In the genomic region with DNA sequence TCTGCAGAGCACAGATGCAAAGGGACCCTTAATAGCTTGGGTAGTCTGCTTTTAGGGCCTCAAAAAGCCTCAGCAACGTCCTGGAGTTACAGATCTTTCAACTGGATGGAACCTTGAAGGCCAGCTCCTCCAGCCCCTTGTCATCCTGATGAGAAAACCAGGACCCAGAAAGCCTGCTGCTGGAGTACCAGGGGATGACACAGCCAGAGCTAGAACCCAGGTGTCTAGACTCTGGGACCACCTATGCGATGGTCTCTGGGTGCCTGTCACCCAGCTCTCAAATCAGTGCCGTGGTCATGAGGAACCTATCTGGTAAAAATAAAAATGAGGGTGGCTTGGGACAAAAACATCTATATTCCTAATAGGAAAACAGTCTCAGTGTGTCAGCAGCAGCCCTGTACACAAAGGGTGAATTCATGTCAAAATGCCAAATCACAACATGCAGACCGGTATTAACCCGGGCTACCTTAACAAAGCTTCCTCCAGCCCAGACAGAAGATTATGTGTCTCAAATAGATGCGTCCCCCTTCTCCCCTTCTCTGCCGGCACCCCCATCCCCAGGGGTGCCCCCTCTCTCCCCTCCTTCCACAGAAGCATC, we compare ENCODE assay signal across 9 cellular contexts. TPM values are rescaled to one million over a fixed set of nuclear protein-coding genes. Genes with fewer than 3 reads are reported as not detected.
DNase-seq lines count a peak whose midpoint lies in the region; ATAC-seq, FAIRE-seq and TF ChIP-seq lines count a peak whose summit lies in the region.
"Had no signal": no experiment of that assay in that cellular context is flagged by ENCODE, and none has a peak within 500 bp of the region (broad histone marks: within the 10 kb centered on the region; RNA-seq: fewer than 3 reads in every experiment).

No MANE protein-coding gene starts in this region.

- H3K36me3 ChIP-seq in brain microvascular endothelial cell (replicated peaks) = peaks cover 29% of the 10 kb centered on the region
- H3K36me3 ChIP-seq in kidney (ENCODE audit: control insufficient read depth in 1 of 2, insufficient read depth in 2 of 2, low read length in 2 of 2) = peaks cover 9 to 16% of the 10 kb centered on the region in 2 donors

- no peak overlapping the region for H3K9ac ChIP-seq in kidney (ENCODE audit: low read length in 2 of 2)

- H3K4me3 ChIP-seq in brain microvascular endothelial cell (ENCODE audit: low read depth, low read length) (no peak overlapping the region), kidney (ENCODE audit: low read length in 2 of 2) (peak overlapping the region in 1 of 2 donors; percentile 27)

- TF ChIP-seq CTCF in brain microvascular endothelial cell (IDR thresholded peaks at IDR 0.05; ENCODE audit: low read depth, low read length, missing control alignments) (no peak), kidney (IDR thresholded peaks at IDR 0.05; ENCODE audit: borderline replicate concordance, extremely low read depth, insufficient read depth) (no peak)

- H3K27ac ChIP-seq in brain microvascular endothelial cell (peak overlapping the region; percentile 71), kidney (ENCODE audit: low read depth in 2 of 2, low read length in 2 of 2) (peak overlapping the region in 1 of 2 donors; percentile 62), substantia nigra (ENCODE audit: low read depth, low read length, poor library complexity, severe bottlenecking) (peak overlapping the region; percentile 84)

- peak overlapping the region; percentile 90 for H3K27ac Mint-ChIP-seq in activated CD4-positive, alpha-beta T cell treated with anti-CD3 and anti-CD28 coated beads, Interleukin-2, amount 10 ng/mL, durations not matched to agents 7 days and 5 days

- no peaks in the 10 kb centered on the region for H3K27me3 ChIP-seq in brain microvascular endothelial cell (replicated peaks)

- intact Hi-C loops in kidney (cut with DNase I) = no loop called here

- POLR2A ChIA-PET in activated CD4-positive, alpha-beta T cell treated with anti-CD3 and anti-CD28 coated beads, Interleukin-2, amount 10 ng/mL, durations not matched to agents 7 days and 5 days (lab: Charles Lee) = interaction anchor here (0.5 kb wide), 1 partner anchor 556 kb away, joined by 3 read pairs; no protein-coding TSS in a partner anchor

- no peaks in the 10 kb centered on the region for H3K9me3 ChIP-seq in kidney (ENCODE audit: control insufficient read depth in 1 of 2, low read length in 2 of 2)

- H3K4me1 ChIP-seq in kidney (ENCODE audit: control insufficient read depth in 1 of 2, insufficient read depth in 1 of 2, low read depth in 1 of 2, low read length in 2 of 2) = peaks cover 52 to 54% of the 10 kb centered on the region in 2 donors

- no peak for DNase-seq in activated CD4-positive, alpha-beta T cell treated with anti-CD3 and anti-CD28 coated beads, Interleukin-2, amount 10 ng/mL, durations not matched to agents 7 days and 5 days
- no peak for DNase-seq in activated CD4-positive, alpha-beta T cell treated with anti-CD3 and anti-CD28 coated beads for 4 hours
- DNase-seq in brain microvascular endothelial cell (no peak), kidney (peak; percentile 37), substantia nigra (lab: John Stamatoyannopoulos, UW) (no peak)
- DNase-seq in stimulated activated naive CD4-positive, alpha-beta T cell treated with Interleukin-2 at 50 U/mL for 16 hours (lab: John Stamatoyannopoulos, UW) = no peak
- DNase-seq: ACHN had no signal

- H3K4me3 Mint-ChIP-seq in activated CD4-positive, alpha-beta T cell treated with anti-CD3 and anti-CD28 coated beads, Interleukin-2, amount 10 ng/mL, durations not matched to agents 7 days and 5 days = peak overlapping the region; percentile 66

- CTCF ChIA-PET in activated CD4-positive, alpha-beta T cell treated with anti-CD3 and anti-CD28 coated beads, Interleukin-2, amount 10 ng/mL, durations not matched to agents 7 days and 5 days (lab: Charles Lee) = interaction anchor here (0.6 to 2.4 kb wide), 5 partner anchors 9 to 31 kb away, joined by 3 to 7 read pairs (median 5); no protein-coding TSS in a partner anchor

- H3K36me3 Mint-ChIP-seq in activated CD4-positive, alpha-beta T cell treated with anti-CD3 and anti-CD28 coated beads, Interleukin-2, amount 10 ng/mL, durations not matched to agents 7 days and 5 days (ENCODE audit: low read depth) = peaks cover 49% of the 10 kb centered on the region

- no peaks in the 10 kb centered on the region for H3K9me3 Mint-ChIP-seq in activated CD4-positive, alpha-beta T cell treated with anti-CD3 and anti-CD28 coated beads, Interleukin-2, amount 10 ng/mL, durations not matched to agents 7 days and 5 days

- no peak for FAIRE-seq in kidney (lab: Jason Lieb, UNC)

- in situ Hi-C loops in brain microvascular endothelial cell (cut with HindIII; ENCODE audit: low pct_ligation_motif_present, low sequenced_read_pairs) = no loop called here

- no peaks in the 10 kb centered on the region for H3K27me3 Mint-ChIP-seq in activated CD4-positive, alpha-beta T cell treated with anti-CD3 and anti-CD28 coated beads, Interleukin-2, amount 10 ng/mL, durations not matched to agents 7 days and 5 days

- ATAC-seq in HG03521 (IDR thresholded peaks at IDR 0.05; ENCODE audit: unreplicated experiment) (no peak), GM21737 (IDR thresholded peaks at IDR 0.05; ENCODE audit: unreplicated experiment) (no peak)

- H3K4me1 Mint-ChIP-seq in activated CD4-positive, alpha-beta T cell treated with anti-CD3 and anti-CD28 coated beads, Interleukin-2, amount 10 ng/mL, durations not matched to agents 7 days and 5 days = peaks cover 65% of the 10 kb centered on the region

RNA-seq across cellular contexts. Expression of gene SMAD7, which starts 28.5 kb away (rescaled TPM):
- total RNA-seq in activated CD4-positive, alpha-beta T cell treated with anti-CD3 and anti-CD28 coated beads, Interleukin-2, amount 10 ng/mL, durations not matched to agents 7 days and 5 days = 10 to 100 TPM; 19.5 to 21.7 TPM
- total RNA-seq in kidney = 32.6 TPM
- polyA plus RNA-seq in kidney (ENCODE audit: insufficient read depth, low read depth, low replicate concordance) = 17.3 TPM
